In the genomic region with DNA sequence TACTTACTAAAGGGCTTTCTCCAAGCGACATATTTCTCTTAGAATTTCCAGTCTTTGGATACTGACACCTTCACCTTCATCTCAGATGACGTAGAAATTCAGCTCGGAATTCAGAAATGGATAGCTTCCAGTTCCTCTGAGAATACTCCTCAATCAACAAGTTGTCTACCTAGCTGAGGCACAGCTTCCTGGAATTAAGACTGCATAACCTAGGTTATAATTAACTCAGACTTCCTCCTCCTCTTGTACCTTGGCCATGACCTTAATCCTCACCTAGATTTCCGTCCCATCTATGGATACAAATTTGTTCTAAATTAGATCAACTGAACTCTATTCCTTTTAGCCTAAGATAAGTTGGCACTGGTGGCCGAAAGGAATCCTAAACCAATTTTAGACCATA, we compare ENCODE assay signal across 32 cellular contexts.
"Had no signal": no experiment of that assay in that cellular context is flagged by ENCODE, and none has a peak within 500 bp of the region (broad histone marks: within the 10 kb centered on the region; RNA-seq: fewer than 3 reads in every experiment).

No MANE protein-coding gene starts in this region.

- H3K4me3 Mint-ChIP-seq: activated CD4-positive, alpha-beta T cell treated with anti-CD3 and anti-CD28 coated beads for 36 hours; activated CD8-positive, alpha-beta memory T cell treated with anti-CD3 and anti-CD28 coated beads, Interleukin-2, amount 10 ng/mL, durations not matched to agents 7 days and 5 days; activated CD8-positive, alpha-beta T cell treated with anti-CD3 and anti-CD28 coated beads, Interleukin-2, amount 10 ng/mL, durations not matched to agents 7 days and 5 days; activated naive CD8-positive, alpha-beta T cell treated with anti-CD3 and anti-CD28 coated beads for 36 hours; brain; endodermal cell; mesothelial cell of epicardium; naive thymus-derived CD4-positive, alpha-beta T cell; neural progenitor cell; stimulated activated memory B cell treated with anti-CD40 and anti-IgM and Interleukin-4, amounts not matched to agents 10 μg/mL and 1 μg/mL and 100 μg/mL, for 72 hours had no signal

- DNase-seq: activated CD4-positive, alpha-beta T cell treated with anti-CD3 and anti-CD28 coated beads for 36 hours; activated CD4-positive, CD25-positive, alpha-beta regulatory T cell; activated CD8-positive, alpha-beta memory T cell treated with anti-CD3 and anti-CD28 coated beads, Interleukin-2, amount 10 ng/mL, durations not matched to agents 7 days and 5 days; activated CD8-positive, alpha-beta T cell treated with anti-CD3 and anti-CD28 coated beads, Interleukin-2, amount 10 ng/mL, durations not matched to agents 7 days and 5 days; activated naive CD4-positive, alpha-beta T cell treated with Interleukin-2 at 50 U/mL for 16 hours; activated naive CD8-positive, alpha-beta T cell treated with anti-CD3 and anti-CD28 coated beads for 36 hours; activated T-cell treated with anti-CD3 and anti-CD28 coated beads, Interleukin-2, amount 50 U/mL, for 48 hours; adrenal gland; central memory CD4-positive, alpha-beta T cell; endodermal cell; foreskin keratinocyte; heart left ventricle; hypothalamus; mammary epithelial cell; naive thymus-derived CD4-positive, alpha-beta T cell; occipital lobe; stimulated activated CD4-positive, alpha-beta T cell treated with anti-CD3 and anti-CD28 coated beads, Interleukin-1b, Interleukin-23, amount 100 ng/mL, for 48 hours; stimulated activated CD4-positive, alpha-beta T cell treated with anti-CD3 and anti-CD28 coated beads, Interleukin-4, amount 100 ng/mL, for 4 hours; stimulated activated CD8-positive, alpha-beta memory T cell treated with anti-CD3 and anti-CD28 coated beads, Interleukin-4, amount 100 ng/mL, for 48 hours; stomach; thyroid gland; upper lobe of left lung had no signal

- H3K27me3 Mint-ChIP-seq: activated CD4-positive, alpha-beta T cell treated with anti-CD3 and anti-CD28 coated beads for 36 hours; activated CD8-positive, alpha-beta memory T cell treated with anti-CD3 and anti-CD28 coated beads, Interleukin-2, amount 10 ng/mL, durations not matched to agents 7 days and 5 days; activated naive CD8-positive, alpha-beta T cell treated with anti-CD3 and anti-CD28 coated beads for 36 hours; naive thymus-derived CD4-positive, alpha-beta T cell; stimulated activated memory B cell treated with anti-CD40 and anti-IgM and Interleukin-4, amounts not matched to agents 10 μg/mL and 1 μg/mL and 100 μg/mL, for 72 hours had no signal

- H3K9me3 Mint-ChIP-seq: activated naive CD8-positive, alpha-beta T cell treated with anti-CD3 and anti-CD28 coated beads for 36 hours; activated T-helper 2 cell treated with anti-CD3 and anti-CD28 coated beads, Interferon-gamma antibody, Interleukin-2, Interleukin-4, amounts not matched to agents 10 μg/mL and 5 μg/mL and 100 μg/mL, durations not matched to agents 14 hours and 24 hours and 36 hours; brain; endodermal cell; mesothelial cell of epicardium; naive thymus-derived CD4-positive, alpha-beta T cell; neural progenitor cell; stimulated activated memory B cell treated with anti-CD40 and anti-IgM and Interleukin-4, amounts not matched to agents 10 μg/mL and 1 μg/mL and 100 μg/mL, for 72 hours had no signal

- H3K27ac Mint-ChIP-seq: activated CD4-positive, alpha-beta T cell treated with anti-CD3 and anti-CD28 coated beads for 36 hours; activated CD8-positive, alpha-beta memory T cell treated with anti-CD3 and anti-CD28 coated beads, Interleukin-2, amount 10 ng/mL, durations not matched to agents 7 days and 5 days; activated CD8-positive, alpha-beta T cell treated with anti-CD3 and anti-CD28 coated beads, Interleukin-2, amount 10 ng/mL, durations not matched to agents 7 days and 5 days; activated naive CD8-positive, alpha-beta T cell treated with anti-CD3 and anti-CD28 coated beads for 36 hours; activated T-helper 2 cell treated with anti-CD3 and anti-CD28 coated beads, Interferon-gamma antibody, Interleukin-2, Interleukin-4, amounts not matched to agents 10 μg/mL and 5 μg/mL and 100 μg/mL, durations not matched to agents 14 hours and 24 hours and 36 hours; brain; endodermal cell; mesothelial cell of epicardium; naive thymus-derived CD4-positive, alpha-beta T cell; neural progenitor cell; stimulated activated memory B cell treated with anti-CD40 and anti-IgM and Interleukin-4, amounts not matched to agents 10 μg/mL and 1 μg/mL and 100 μg/mL, for 72 hours had no signal

- H3K4me1 ChIP-seq: ascending aorta, neural progenitor cell, thyroid gland, vagina had no signal

- H3K27me3 ChIP-seq: adrenal gland, ascending aorta, esophagus muscularis mucosa, foreskin keratinocyte, heart left ventricle, neural progenitor cell, stomach, thyroid gland, upper lobe of left lung, vagina had no signal

- H3K4me1 Mint-ChIP-seq: activated CD4-positive, alpha-beta T cell treated with anti-CD3 and anti-CD28 coated beads for 36 hours; activated CD8-positive, alpha-beta memory T cell treated with anti-CD3 and anti-CD28 coated beads, Interleukin-2, amount 10 ng/mL, durations not matched to agents 7 days and 5 days; activated naive CD8-positive, alpha-beta T cell treated with anti-CD3 and anti-CD28 coated beads for 36 hours; brain; endodermal cell; mesothelial cell of epicardium; neural progenitor cell; stimulated activated memory B cell treated with anti-CD40 and anti-IgM and Interleukin-4, amounts not matched to agents 10 μg/mL and 1 μg/mL and 100 μg/mL, for 72 hours had no signal

- H3K4me3 ChIP-seq: adrenal gland, ascending aorta, esophagus muscularis mucosa, heart left ventricle, neural progenitor cell, smooth muscle cell, stomach, thyroid gland, upper lobe of left lung, vagina had no signal

- H3K36me3 ChIP-seq: neural progenitor cell, thyroid gland, vagina had no signal

- H3K9me3 ChIP-seq: adrenal gland, ascending aorta, esophagus muscularis mucosa, heart left ventricle, stomach, thyroid gland, upper lobe of left lung, vagina had no signal

- H3K27ac ChIP-seq: ascending aorta, esophagus muscularis mucosa, foreskin keratinocyte, neural progenitor cell, stomach, thyroid gland, upper lobe of left lung, vagina had no signal

- H3K36me3 Mint-ChIP-seq: activated CD8-positive, alpha-beta memory T cell treated with anti-CD3 and anti-CD28 coated beads, Interleukin-2, amount 10 ng/mL, durations not matched to agents 7 days and 5 days; activated naive CD8-positive, alpha-beta T cell treated with anti-CD3 and anti-CD28 coated beads for 36 hours; mesothelial cell of epicardium; neural progenitor cell; stimulated activated memory B cell treated with anti-CD40 and anti-IgM and Interleukin-4, amounts not matched to agents 10 μg/mL and 1 μg/mL and 100 μg/mL, for 72 hours had no signal

- ATAC-seq: activated CD4-positive, alpha-beta T cell treated with anti-CD3 and anti-CD28 coated beads for 36 hours; activated CD8-positive, alpha-beta memory T cell treated with anti-CD3 and anti-CD28 coated beads, Interleukin-2, amount 10 ng/mL, durations not matched to agents 7 days and 5 days; activated CD8-positive, alpha-beta T cell treated with anti-CD3 and anti-CD28 coated beads, Interleukin-2, amount 10 ng/mL, durations not matched to agents 7 days and 5 days; foreskin keratinocyte; naive thymus-derived CD4-positive, alpha-beta T cell; sciatic nerve; stimulated activated memory B cell treated with anti-CD40 and anti-IgM and Interleukin-4, amounts not matched to agents 10 μg/mL and 1 μg/mL and 100 μg/mL, for 72 hours had no signal
